Comparison of ENCODE assay signal across 14 cellular contexts in genomic region chr9:16679327-16679821, GRCh38.
A peak's percentile ranks its signal among the peaks of the same experiment; 100 is the strongest.
DNase-seq lines count a peak whose midpoint lies in the region; ATAC-seq and TF ChIP-seq lines count a peak whose summit lies in the region.
"Had no signal": no experiment of that assay in that cellular context is flagged by ENCODE, and none has a peak within 500 bp of the region (broad histone marks: within the 10 kb centered on the region; RNA-seq: fewer than 3 reads in every experiment).

No MANE protein-coding gene starts in this region.

- H2BK15ac ChIP-seq in neuronal stem cell (ENCODE audit: low read length) = no peak overlapping the region

- H3K4me3 ChIP-seq in MG63 = no peak overlapping the region
- no peak overlapping the region for H3K4me3 ChIP-seq in esophagus muscularis mucosa
- H3K4me3 ChIP-seq in neuronal stem cell (ENCODE audit: low read length in 2 of 2) = no peak overlapping the region
- no peak overlapping the region for H3K4me3 ChIP-seq in adrenal gland
- H3K4me3 ChIP-seq: body of pancreas, dorsolateral prefrontal cortex, smooth muscle cell had no signal

- H2AK5ac ChIP-seq in neuronal stem cell (ENCODE audit: low read depth, low read length) = no peak overlapping the region

- H3K23ac ChIP-seq in neuronal stem cell (ENCODE audit: low read depth, low read length, poor library complexity) = no peak overlapping the region

- no peaks in the 10 kb centered on the region for H3K36me3 ChIP-seq in MG63
- no peaks in the 10 kb centered on the region for H3K36me3 ChIP-seq in esophagus muscularis mucosa
- no peaks in the 10 kb centered on the region for H3K36me3 ChIP-seq in neuronal stem cell (replicated peaks in 1 of 2; ENCODE audit: control insufficient read depth in 2 of 2, insufficient read depth in 2 of 2, low read length in 2 of 2)
- H3K36me3 ChIP-seq in adrenal gland (replicated peaks in 1 of 2) = no peaks in the 10 kb centered on the region

- H4K91ac ChIP-seq in neuronal stem cell (ENCODE audit: low read depth, low read length, poor library complexity) = no peak overlapping the region

- no peak overlapping the region for H2BK120ac ChIP-seq in neuronal stem cell (ENCODE audit: low read depth, low read length)

- H3K14ac ChIP-seq in neuronal stem cell (ENCODE audit: low read length) = no peak overlapping the region

- H3K79me1 ChIP-seq in neuronal stem cell (ENCODE audit: low read depth, low read length) = no peaks in the 10 kb centered on the region

- TF ChIP-seq EP300 in esophagus muscularis mucosa (IDR thresholded peaks at IDR 0.05) = no peak

- no peak overlapping the region for H3K4ac ChIP-seq in neuronal stem cell (ENCODE audit: low read length)

- H2BK12ac ChIP-seq in neuronal stem cell (ENCODE audit: low read length) = no peak overlapping the region

- peak overlapping the region; percentile 51 for H2AFZ ChIP-seq in neuronal stem cell (ENCODE audit: low read length)

- no peak overlapping the region for H3K4me2 ChIP-seq in neuronal stem cell (ENCODE audit: insufficient read depth, low read length, poor library complexity, severe bottlenecking)
- H3K4me2 ChIP-seq: smooth muscle cell had no signal

- TF ChIP-seq POLR2A in esophagus muscularis mucosa (IDR thresholded peaks at IDR 0.05; ENCODE audit: low read depth) (no peak), adrenal gland (IDR thresholded peaks at IDR 0.05) (no peak)

- intact Hi-C loops in esophagus muscularis mucosa (cut with DNase I) = no loop called here
- intact Hi-C loops in Right ventricle myocardium inferior (cut with DNase I) = no loop called here
- intact Hi-C loops in adrenal gland (cut with DNase I) = no loop called here

- no peak overlapping the region for H3K18ac ChIP-seq in neuronal stem cell (ENCODE audit: low read length)

- H3K9me3 ChIP-seq in MG63 (no peaks in the 10 kb centered on the region), esophagus muscularis mucosa (no peaks in the 10 kb centered on the region), neuronal stem cell (replicated peaks in 1 of 2; ENCODE audit: control insufficient read depth in 2 of 2, insufficient read depth in 1 of 2, low read depth in 1 of 2, low read length in 2 of 2) (no peaks in the 10 kb centered on the region), adrenal gland (replicated peaks in 1 of 3) (no peaks in the 10 kb centered on the region)
- H3K9me3 ChIP-seq: body of pancreas had no signal

- TF ChIP-seq CTCF in esophagus muscularis mucosa (IDR thresholded peaks at IDR 0.05) (no peak), adrenal gland (IDR thresholded peaks at IDR 0.05) (no peak)

- H3K27ac ChIP-seq in esophagus muscularis mucosa (replicated peaks in 1 of 4) (peak overlapping the region in 3 of 4 donors; percentile 16 to 60 (median 33)), neuronal stem cell (replicated peaks; ENCODE audit: low read length) (no peak overlapping the region), adrenal gland (no peak overlapping the region)
- H3K27ac ChIP-seq: body of pancreas, dorsolateral prefrontal cortex, VCaP had no signal

- H3K27me3 ChIP-seq in MG63 = no peaks in the 10 kb centered on the region
- no peaks in the 10 kb centered on the region for H3K27me3 ChIP-seq in esophagus muscularis mucosa
- H3K27me3 ChIP-seq in neuronal stem cell (ENCODE audit: control insufficient read depth in 3 of 3, insufficient read depth in 3 of 3, low read depth in 1 of 3, low read length in 3 of 3) = no peaks in the 10 kb centered on the region
- no peaks in the 10 kb centered on the region for H3K27me3 ChIP-seq in adrenal gland
- H3K27me3 ChIP-seq: body of pancreas had no signal

- no peak overlapping the region for H2BK5ac ChIP-seq in neuronal stem cell (ENCODE audit: low read length)

- no peak for ATAC-seq in Right ventricle myocardium inferior
- ATAC-seq: activated CD8-positive, alpha-beta memory T cell treated with anti-CD3 and anti-CD28 coated beads, Interleukin-2, amount 10 ng/mL, durations not matched to agents 7 days and 5 days; body of pancreas; stimulated activated naive CD8-positive, alpha-beta T cell treated with anti-CD3 and anti-CD28 coated beads, Interleukin-15, amount 100 ng/mL, for 72 hours had no signal

- H3K4me1 ChIP-seq in esophagus muscularis mucosa (peaks cover 0 to 48% (median 39%) of the 10 kb centered on the region in 4 donors), neuronal stem cell (ENCODE audit: control insufficient read depth in 2 of 2, insufficient read depth in 1 of 2, low read depth in 1 of 2, low read length in 2 of 2) (peaks cover 2 to 3% of the 10 kb centered on the region in 2 donors), adrenal gland (replicated peaks in 1 of 2) (no peaks in the 10 kb centered on the region)
- H3K4me1 ChIP-seq: body of pancreas had no signal

- H4K8ac ChIP-seq in neuronal stem cell (ENCODE audit: low read depth, low read length) = no peak overlapping the region

- DNase-seq in DMS 273 (lab: John Stamatoyannopoulos, UW; ENCODE audit: unreplicated experiment) (peak; percentile 74), MG63 (peak; percentile 11), esophagus muscularis mucosa (ENCODE audit: extremely low spot score) (no peak), neuronal stem cell (ENCODE audit: low spot score) (no peak), NCI-H2196 (lab: John Stamatoyannopoulos, UW; ENCODE audit: unreplicated experiment) (no peak), Right ventricle myocardium inferior (ENCODE audit: missing footprints) (no peak), adrenal gland (no peak)
- no peak for DNase-seq in activated CD4-positive, alpha-beta T cell treated with anti-CD3 and anti-CD28 coated beads for 1 hour
- DNase-seq: activated CD8-positive, alpha-beta memory T cell treated with anti-CD3 and anti-CD28 coated beads, Interleukin-2, amount 10 ng/mL, durations not matched to agents 7 days and 5 days; body of pancreas; dorsolateral prefrontal cortex; stimulated activated naive CD8-positive, alpha-beta T cell treated with anti-CD3 and anti-CD28 coated beads, Interleukin-15, amount 100 ng/mL, for 72 hours had no signal

- H3K9ac ChIP-seq in neuronal stem cell (ENCODE audit: low read depth, low read length, poor library complexity) = no peak overlapping the region

- WGBS in esophagus muscularis mucosa = 63% methylated on average over 10 of the region's 10 CpGs
- WGBS in neuronal stem cell (ENCODE audit: extremely low coverage in 2 of 2, insufficient read length in 2 of 2, insufficient replicate concordance in 1 of 2), 2 donors = no CpG with 5 or more reads among the region's 10 CpGs
- WGBS in adrenal gland, 4 donors = 60 to 66% (median 62%) methylated on average over 10 of the region's 10 CpGs

Comparison
In these comparisons a context has a peak if more than half of its experiments do, and no peak if none do; other contexts are left out.
1. DNase-seq: peak in DMS 273 (single experiment) and MG63 (single experiment); none in esophagus muscularis mucosa (single experiment), neuronal stem cell (single experiment), NCI-H2196 (single experiment), Right ventricle myocardium inferior (single experiment), activated CD4-positive, alpha-beta T cell treated with anti-CD3 and anti-CD28 coated beads for 1 hour (single experiment) and adrenal gland (0 of 7).
2. H3K27ac ChIP-seq: peak in esophagus muscularis mucosa (3 of 4); none in neuronal stem cell (single experiment) and adrenal gland (0 of 5).